Comparison of ENCODE assay signal across 22 cellular contexts in genomic region chr17:38609280-38610031, GRCh38. TPM values are rescaled to one million over a fixed set of nuclear protein-coding genes. Genes with fewer than 3 reads are reported as not detected.
A peak's percentile ranks its signal among the peaks of the same experiment; 100 is the strongest.
DNase-seq lines count a peak whose midpoint lies in the region; ATAC-seq and TF ChIP-seq lines count a peak whose summit lies in the region.
"Had no signal": no experiment of that assay in that cellular context is flagged by ENCODE, and none has a peak within 500 bp of the region (broad histone marks: within the 10 kb centered on the region; RNA-seq: fewer than 3 reads in every experiment).

No MANE protein-coding gene starts in this region.

- 4 to 5% methylated on average over 7 to 8 of the region's 9 CpGs for WGBS in ectodermal cell, 2 experiments
- 57 to 65% methylated on average over 7 to 9 of the region's 9 CpGs for WGBS in thyroid gland, 2 donors

- TF ChIP-seq CTCF in GM12873 (IDR thresholded peaks at IDR 0.05; ENCODE audit: insufficient read depth, low read depth, low read length, missing control alignments): peak; percentile 11
- TF ChIP-seq CTCF in thyroid gland (IDR thresholded peaks at IDR 0.05): no peak

- H3K4me1 ChIP-seq in ectodermal cell (ENCODE audit: control insufficient read depth, insufficient read depth, low read length) (peaks cover 31% of the 10 kb centered on the region), thyroid gland (peaks cover 7 to 13% of the 10 kb centered on the region in 2 donors)

- H3K27ac ChIP-seq in ectodermal cell (ENCODE audit: insufficient read depth, low read depth, low read length, poor library complexity, severe bottlenecking) (peak overlapping the region; percentile 50), thyroid gland (no peak overlapping the region)
- H3K27ac ChIP-seq: adrenal gland, GM23248, SJSA1, suprapubic skin had no signal

- H3K27me3 ChIP-seq in ectodermal cell (ENCODE audit: control insufficient read depth, insufficient read depth, low read length, poor library complexity, severe bottlenecking) (peaks cover 5% of the 10 kb centered on the region), thyroid gland (no peaks in the 10 kb centered on the region)

- H3K9me3 ChIP-seq in ectodermal cell (ENCODE audit: control insufficient read depth, low read length): peaks cover 3% of the 10 kb centered on the region
- H3K9me3 ChIP-seq in thyroid gland: no peaks in the 10 kb centered on the region
- H3K9me3 ChIP-seq: adrenal gland, suprapubic skin had no signal

- no peak for TF ChIP-seq POLR2A in thyroid gland (IDR thresholded peaks at IDR 0.05)

- intact Hi-C loops in thyroid gland (cut with DNase I): loop anchor here (10.0 kb wide), 1 partner anchor 125 kb away; the partner anchor contains the start of gene CISD3

- H3K4me3 ChIP-seq in ectodermal cell (ENCODE audit: insufficient read depth, low read depth, low read length) (no peak overlapping the region), thyroid gland (replicated peaks in 1 of 3) (no peak overlapping the region)
- H3K4me3 ChIP-seq: adrenal gland, GM12878, GM23248, SJSA1, suprapubic skin had no signal

- ATAC-seq in GM18868 (IDR thresholded peaks at IDR 0.05; ENCODE audit: unreplicated experiment) (no peak), GM21447 (IDR thresholded peaks at IDR 0.05; ENCODE audit: unreplicated experiment) (no peak), GM18873 (IDR thresholded peaks at IDR 0.05; ENCODE audit: low FRiP score, unreplicated experiment) (no peak)
- ATAC-seq: activated CD4-positive, alpha-beta T cell treated with anti-CD3 and anti-CD28 coated beads for 36 hours; activated CD8-positive, alpha-beta memory T cell treated with anti-CD3 and anti-CD28 coated beads, Interleukin-2, amount 10 ng/mL, durations not matched to agents 7 days and 5 days; CD8-positive, alpha-beta T cell; GM12878 had no signal

- H3K36me3 ChIP-seq in ectodermal cell (ENCODE audit: control insufficient read depth, insufficient read depth, low read length) (no peaks in the 10 kb centered on the region), thyroid gland (no peaks in the 10 kb centered on the region)
- H3K36me3 ChIP-seq: adrenal gland, SJSA1, suprapubic skin had no signal

- peak; percentile 59 for DNase-seq in NCI-H2171 (lab: John Stamatoyannopoulos, UW)
- DNase-seq in left kidney (ENCODE audit: low read depth, low spot score): peak; percentile 59
- DNase-seq in thyroid gland: no peak
- DNase-seq: activated CD4-positive, alpha-beta T cell treated with anti-CD3 and anti-CD28 coated beads for 36 hours; activated CD8-positive, alpha-beta memory T cell treated with anti-CD3 and anti-CD28 coated beads, Interleukin-2, amount 10 ng/mL, durations not matched to agents 7 days and 5 days; activated effector memory CD4-positive, alpha-beta T cell treated with Interleukin-2 at 50 U/mL for 16 hours; adrenal gland; CD8-positive, alpha-beta T cell; central memory CD4-positive, alpha-beta T cell; effector memory CD4-positive, alpha-beta T cell; GM23248; hippocampal formation; NCI-H1417 treated with DMSO at 0.1 percent for 48 hours had no signal

RNA-seq across cellular contexts. Expression of gene SRCIN1, which starts 3.7 kb away (rescaled TPM):
- polyA plus RNA-seq in ectodermal cell (2013, experiment 1 of 4): 11.5 TPM
- polyA plus RNA-seq in ectodermal cell (2013, experiment 2 of 4): 11.6 TPM
- polyA plus RNA-seq in ectodermal cell (2013, experiment 3 of 4): 9.0 TPM
- 10.6 TPM for polyA plus RNA-seq in ectodermal cell (2013, experiment 4 of 4)
- total RNA-seq in thyroid gland: under 1 TPM; 0.54 to 0.89 (median 0.69) TPM
- total RNA-seq: GM23248, LHCN-M2, SJSA1 had no signal
- polyA plus RNA-seq: GM23248 had no signal

Comparison
In these comparisons a context has a peak if more than half of its experiments do, and no peak if none do; other contexts are left out.
1. DNase-seq: peak in NCI-H2171 (single experiment) and left kidney (single experiment); none in thyroid gland (0 of 2).